Comparison of ENCODE assay signal across 17 cellular contexts in genomic region chr17:33506889-33507650, GRCh38.
A peak's percentile ranks its signal among the peaks of the same experiment; 100 is the strongest.
DNase-seq lines count a peak whose midpoint lies in the region; ATAC-seq, FAIRE-seq and TF ChIP-seq lines count a peak whose summit lies in the region.
"Had no signal": no experiment of that assay in that cellular context is flagged by ENCODE, and none has a peak within 500 bp of the region (broad histone marks: within the 10 kb centered on the region; RNA-seq: fewer than 3 reads in every experiment).

No MANE protein-coding gene starts in this region.

- no peak overlapping the region for H3K27ac Mint-ChIP-seq in MCF 10A (ENCODE audit: low read depth, unreplicated experiment)
- H3K27ac Mint-ChIP-seq: neural progenitor cell had no signal

- H3K56ac ChIP-seq in mesendoderm (ENCODE audit: low read length), result no peak overlapping the region

- no CpG with 5 or more reads among the region's 11 CpGs for WGBS in mesendoderm (ENCODE audit: extremely low coverage, insufficient coverage, low lambda C conversion rate)

- H2AK5ac ChIP-seq in mesendoderm (ENCODE audit: low read length), result no peak overlapping the region

- H3K18ac ChIP-seq in mesendoderm (ENCODE audit: low read length), result no peak overlapping the region

- intact Hi-C loops in MCF 10A (cut with micrococcal nuclease), result no loop called here

- H3K4me1 ChIP-seq in mesendoderm (ENCODE audit: control insufficient read depth, low read depth, low read length), result no peaks in the 10 kb centered on the region
- H3K4me1 ChIP-seq: Caco-2, neural progenitor cell, SJCRH30 had no signal

- peaks cover 44% of the 10 kb centered on the region for H3K9me3 Mint-ChIP-seq in MCF 10A (ENCODE audit: unreplicated experiment)
- H3K9me3 Mint-ChIP-seq: neural progenitor cell had no signal

- no peaks in the 10 kb centered on the region for H3K27me3 ChIP-seq in mesendoderm (ENCODE audit: insufficient read depth, low read length, poor library complexity)
- H3K27me3 ChIP-seq: neural progenitor cell had no signal

- H4K5ac ChIP-seq in mesendoderm (ENCODE audit: low read length), result no peak overlapping the region

- H3K36me3 Mint-ChIP-seq in MCF 10A (ENCODE audit: insufficient read depth, unreplicated experiment), result no peaks in the 10 kb centered on the region
- H3K36me3 Mint-ChIP-seq: neural progenitor cell had no signal

- no peak overlapping the region for H2BK5ac ChIP-seq in mesendoderm (ENCODE audit: low read length)

- no peak overlapping the region for H4K8ac ChIP-seq in mesendoderm (ENCODE audit: low read depth, low read length)

- POLR2A ChIA-PET in MCF 10A (lab: Yijun Ruan, JAX), result no interaction called here

- H2BK15ac ChIP-seq in mesendoderm (replicated peaks; ENCODE audit: low read depth), result no peak overlapping the region

- H3K27ac ChIP-seq in mesendoderm (ENCODE audit: low read depth, low read length), result no peak overlapping the region
- H3K27ac ChIP-seq: neural progenitor cell, SJCRH30 had no signal

- no peak overlapping the region for H3K4ac ChIP-seq in mesendoderm (ENCODE audit: low read depth, low read length)

- BruUV-seq in MCF 10A (replicated peaks; lab: Mats Ljungman, UMichigan), result no TSS peak

- no peaks in the 10 kb centered on the region for H3K4me1 Mint-ChIP-seq in MCF 10A (ENCODE audit: insufficient read depth, unreplicated experiment)

- no peak for TF ChIP-seq CTCF in MCF 10A (IDR thresholded peaks at IDR 0.05; ENCODE audit: unreplicated experiment)

- H2BK120ac ChIP-seq in mesendoderm (ENCODE audit: low read depth, low read length), result no peak overlapping the region

- no peak for TF ChIP-seq POLR2A in erythroblast (IDR thresholded peaks at IDR 0.05; ENCODE audit: low read length)

- no peak overlapping the region for H3K4me3 Mint-ChIP-seq in MCF 10A (ENCODE audit: unreplicated experiment)
- H3K4me3 Mint-ChIP-seq: neural progenitor cell had no signal

- no peak overlapping the region for H3K9ac ChIP-seq in mesendoderm (ENCODE audit: low read length)
- H3K9ac ChIP-seq: neural progenitor cell had no signal

- no peak overlapping the region for H3K4me3 ChIP-seq in mesendoderm (ENCODE audit: low read length)
- H3K4me3 ChIP-seq: neural progenitor cell, SJCRH30 had no signal

- CTCF ChIA-PET in MCF 10A (lab: Yijun Ruan, JAX), result interaction anchor here (2.2 kb wide), 1 partner anchor 13 kb away, joined by 8 read pairs; no protein-coding TSS in a partner anchor

- DNase-seq in ELF-1 (ENCODE audit: low read depth, low spot score) (peak; percentile 3), SK-N-DZ (ENCODE audit: low spot score) (peak; percentile 86), erythroblast (lab: John Stamatoyannopoulos, UW) (peak; percentile 1 to 49), mesendoderm (peak; percentile 41), RCC 7860 (ENCODE audit: low spot score) (no peak), MCF 10A (ENCODE audit: unreplicated experiment) (no peak)
- no peak for DNase-seq in activated naive CD4-positive, alpha-beta T cell (lab: John Stamatoyannopoulos, UW)
- DNase-seq: activated CD4-positive, alpha-beta T cell treated with anti-CD3 and anti-CD28 coated beads, Interleukin-2, amount 50 U/mL, for 1 hour; activated naive CD4-positive, alpha-beta T cell treated with anti-CD3 and anti-CD28 coated beads, Interleukin-2, amount 50 U/mL, for 16 hours; Caco-2; effector CD8-positive, alpha-beta T cell; GOT3; mammary epithelial cell; SJCRH30 had no signal

- no peak overlapping the region for H3K4me2 ChIP-seq in mesendoderm (ENCODE audit: low read length)
- H3K4me2 ChIP-seq: neural progenitor cell had no signal

- H3K27me3 Mint-ChIP-seq in MCF 10A (ENCODE audit: insufficient read depth, unreplicated experiment), result no peaks in the 10 kb centered on the region

- H3K79me1 ChIP-seq in mesendoderm (ENCODE audit: low read length), result no peaks in the 10 kb centered on the region

- FAIRE-seq in RCC 7860 (lab: Jason Lieb, UNC), result no peak
- FAIRE-seq: bronchial epithelial cell had no signal

- no peak overlapping the region for H3K23ac ChIP-seq in mesendoderm (ENCODE audit: low read length)

- ATAC-seq in GM18907 (IDR thresholded peaks at IDR 0.05; ENCODE audit: unreplicated experiment), result no peak

- no peaks in the 10 kb centered on the region for H3K79me2 ChIP-seq in mesendoderm (ENCODE audit: control insufficient read depth, insufficient read depth, low read length)

- no peaks in the 10 kb centered on the region for H3K36me3 ChIP-seq in mesendoderm (ENCODE audit: control insufficient read depth, insufficient read depth, low read length)
- H3K36me3 ChIP-seq: neural progenitor cell, SJCRH30 had no signal

Comparison
In these comparisons a context has a peak if more than half of its experiments do, and no peak if none do; other contexts are left out.
1. DNase-seq: peak in ELF-1 (single experiment), SK-N-DZ (single experiment), erythroblast (2 of 2) and mesendoderm (single experiment); none in RCC 7860 (single experiment), activated naive CD4-positive, alpha-beta T cell (0 of 4) and MCF 10A (single experiment).